ENCODE assay signal across 8 cellular contexts in genomic region chr9:129481824-129482511, GRCh38.
DNase-seq lines count a peak whose midpoint lies in the region; ATAC-seq and TF ChIP-seq lines count a peak whose summit lies in the region.

No MANE protein-coding gene starts in this region.

- H2AFZ ChIP-seq in GM23338: peak overlapping the region; percentile 69; the same call in 1 of the 2 replicates

- peak; percentile 8 for ATAC-seq in GM23338
- no peak for ATAC-seq in HG02870 (IDR thresholded peaks at IDR 0.05; ENCODE audit: unreplicated experiment)
- ATAC-seq in HG03045 (IDR thresholded peaks at IDR 0.05; ENCODE audit: unreplicated experiment): no peak

- H3K36me3 Mint-ChIP-seq in GM23338 (ENCODE audit: low read depth) (no peaks in the 10 kb centered on the region), progenitor cell of endocrine pancreas (ENCODE audit: insufficient read depth) (no peaks in the 10 kb centered on the region)

- H3K4me3 Mint-ChIP-seq in GM23338 (peak overlapping the region; percentile 63), progenitor cell of endocrine pancreas (ENCODE audit: low read depth) (peak overlapping the region; percentile 44)

- H3K9me3 Mint-ChIP-seq in GM23338 (no peaks in the 10 kb centered on the region), progenitor cell of endocrine pancreas (ENCODE audit: low read depth) (no peaks in the 10 kb centered on the region)

- H3K27me3 Mint-ChIP-seq in GM23338 (ENCODE audit: insufficient read depth, low read depth, poor library complexity) (peaks cover 68% of the 10 kb centered on the region), progenitor cell of endocrine pancreas (no peaks in the 10 kb centered on the region)

- DNase-seq in GM23338 (ENCODE audit: low spot score): peak; percentile 51
- DNase-seq in cardiac muscle cell (ENCODE audit: low read depth in 1 of 2, low spot score in 1 of 2): peak in 1 of 2 donors; percentile 62
- DNase-seq in progenitor cell of endocrine pancreas (ENCODE audit: low spot score, unreplicated experiment): no peak
- no peak for DNase-seq in central memory CD4-positive, alpha-beta T cell
- DNase-seq in activated CD4-positive, CD25-positive, alpha-beta regulatory T cell treated with anti-CD3 and anti-CD28 coated beads, Interleukin-2, amount 50 U/mL, for 72 hours: no peak

- H3K4me3 ChIP-seq in GM23338: peak overlapping the region; percentile 69
- peak overlapping the region; percentile 26 for H3K4me3 ChIP-seq in cardiac muscle cell

- H3F3A ChIP-seq in GM23338 (replicated peaks; ENCODE audit: low read depth): 0 out of 2 replicates have a peak, but pooled peaks cover 8% of the 10 kb centered on the region

- peaks cover 13% of the 10 kb centered on the region for H3K4me1 ChIP-seq in GM23338 (ENCODE audit: insufficient read depth)
- H3K4me1 ChIP-seq in cardiac muscle cell (ENCODE audit: low read depth): peaks cover 46% of the 10 kb centered on the region

- no peak overlapping the region for H3K27ac Mint-ChIP-seq in GM23338
- H3K27ac Mint-ChIP-seq in progenitor cell of endocrine pancreas: peak overlapping the region; percentile 82

- H3K27me3 ChIP-seq in GM23338 (ENCODE audit: insufficient read depth): peaks cover 70% of the 10 kb centered on the region
- no peaks in the 10 kb centered on the region for H3K27me3 ChIP-seq in cardiac muscle cell

- TF ChIP-seq CTCF in GM23338 (conservative IDR thresholded peaks at IDR 0.05; ENCODE audit: low read depth in 2 of 2) (peak in 1 of 2 experiments; percentile 58; a peak in 3 of 4 replicates), VCaP (conservative IDR thresholded peaks at IDR 0.05) (peak; percentile 21), cardiac muscle cell (IDR thresholded peaks at IDR 0.05; ENCODE audit: low read depth, low read length) (peak; percentile 30), progenitor cell of endocrine pancreas (IDR thresholded peaks at IDR 0.05; ENCODE audit: unreplicated experiment) (no peak)

- no peaks in the 10 kb centered on the region for H3K9me3 ChIP-seq in cardiac muscle cell (ENCODE audit: low read depth)

- H3K79me2 ChIP-seq in GM23338 (replicated peaks; ENCODE audit: insufficient read depth): no peaks in the 10 kb centered on the region

- peak overlapping the region; percentile 89 for H3K4me2 ChIP-seq in GM23338

- H4K20me1 ChIP-seq in GM23338 (replicated peaks; ENCODE audit: insufficient read depth): no peaks in the 10 kb centered on the region; the same call in 1 of the 2 replicates

- H3K27ac ChIP-seq in GM23338 (ENCODE audit: low read depth) (no peak overlapping the region), VCaP (peak overlapping the region; percentile 100), cardiac muscle cell (peak overlapping the region; percentile 99)

- H3K9me2 ChIP-seq in GM23338 (ENCODE audit: insufficient read depth): no peaks in the 10 kb centered on the region

- H3K4me1 Mint-ChIP-seq in GM23338 (peaks cover 28% of the 10 kb centered on the region), progenitor cell of endocrine pancreas (ENCODE audit: low read depth) (peaks cover 46% of the 10 kb centered on the region)

- H3K36me3 ChIP-seq in GM23338 (ENCODE audit: insufficient read depth) (no peaks in the 10 kb centered on the region), cardiac muscle cell (no peaks in the 10 kb centered on the region)

TF ChIP-seq in GM23338, 12 proteins besides CTCF, POLR2A, EP300 and RAD21:
- TF ChIP-seq NANOG (IDR thresholded peaks at IDR 0.05; ENCODE audit: borderline replicate concordance) (no peak), EZH2phosphoT487 (IDR thresholded peaks at IDR 0.05; ENCODE audit: unreplicated experiment) (no peak), EZH2 (IDR thresholded peaks at IDR 0.05; ENCODE audit: low read depth, unreplicated experiment) (peak; percentile 27)
- TF ChIP-seq, protein P1, sequence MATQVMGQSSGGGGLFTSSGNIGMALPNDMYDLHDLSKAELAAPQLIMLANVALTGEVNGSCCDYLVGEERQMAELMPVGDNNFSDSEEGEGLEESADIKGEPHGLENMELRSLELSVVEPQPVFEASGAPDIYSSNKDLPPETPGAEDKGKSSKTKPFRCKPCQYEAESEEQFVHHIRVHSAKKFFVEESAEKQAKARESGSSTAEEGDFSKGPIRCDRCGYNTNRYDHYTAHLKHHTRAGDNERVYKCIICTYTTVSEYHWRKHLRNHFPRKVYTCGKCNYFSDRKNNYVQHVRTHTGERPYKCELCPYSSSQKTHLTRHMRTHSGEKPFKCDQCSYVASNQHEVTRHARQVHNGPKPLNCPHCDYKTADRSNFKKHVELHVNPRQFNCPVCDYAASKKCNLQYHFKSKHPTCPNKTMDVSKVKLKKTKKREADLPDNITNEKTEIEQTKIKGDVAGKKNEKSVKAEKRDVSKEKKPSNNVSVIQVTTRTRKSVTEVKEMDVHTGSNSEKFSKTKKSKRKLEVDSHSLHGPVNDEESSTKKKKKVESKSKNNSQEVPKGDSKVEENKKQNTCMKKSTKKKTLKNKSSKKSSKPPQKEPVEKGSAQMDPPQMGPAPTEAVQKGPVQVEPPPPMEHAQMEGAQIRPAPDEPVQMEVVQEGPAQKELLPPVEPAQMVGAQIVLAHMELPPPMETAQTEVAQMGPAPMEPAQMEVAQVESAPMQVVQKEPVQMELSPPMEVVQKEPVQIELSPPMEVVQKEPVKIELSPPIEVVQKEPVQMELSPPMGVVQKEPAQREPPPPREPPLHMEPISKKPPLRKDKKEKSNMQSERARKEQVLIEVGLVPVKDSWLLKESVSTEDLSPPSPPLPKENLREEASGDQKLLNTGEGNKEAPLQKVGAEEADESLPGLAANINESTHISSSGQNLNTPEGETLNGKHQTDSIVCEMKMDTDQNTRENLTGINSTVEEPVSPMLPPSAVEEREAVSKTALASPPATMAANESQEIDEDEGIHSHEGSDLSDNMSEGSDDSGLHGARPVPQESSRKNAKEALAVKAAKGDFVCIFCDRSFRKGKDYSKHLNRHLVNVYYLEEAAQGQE (IDR thresholded peaks at IDR 0.05; ENCODE audit: unreplicated experiment): no peak
